Comparison of ENCODE assay signal across 1 cellular context in the genomic region with DNA sequence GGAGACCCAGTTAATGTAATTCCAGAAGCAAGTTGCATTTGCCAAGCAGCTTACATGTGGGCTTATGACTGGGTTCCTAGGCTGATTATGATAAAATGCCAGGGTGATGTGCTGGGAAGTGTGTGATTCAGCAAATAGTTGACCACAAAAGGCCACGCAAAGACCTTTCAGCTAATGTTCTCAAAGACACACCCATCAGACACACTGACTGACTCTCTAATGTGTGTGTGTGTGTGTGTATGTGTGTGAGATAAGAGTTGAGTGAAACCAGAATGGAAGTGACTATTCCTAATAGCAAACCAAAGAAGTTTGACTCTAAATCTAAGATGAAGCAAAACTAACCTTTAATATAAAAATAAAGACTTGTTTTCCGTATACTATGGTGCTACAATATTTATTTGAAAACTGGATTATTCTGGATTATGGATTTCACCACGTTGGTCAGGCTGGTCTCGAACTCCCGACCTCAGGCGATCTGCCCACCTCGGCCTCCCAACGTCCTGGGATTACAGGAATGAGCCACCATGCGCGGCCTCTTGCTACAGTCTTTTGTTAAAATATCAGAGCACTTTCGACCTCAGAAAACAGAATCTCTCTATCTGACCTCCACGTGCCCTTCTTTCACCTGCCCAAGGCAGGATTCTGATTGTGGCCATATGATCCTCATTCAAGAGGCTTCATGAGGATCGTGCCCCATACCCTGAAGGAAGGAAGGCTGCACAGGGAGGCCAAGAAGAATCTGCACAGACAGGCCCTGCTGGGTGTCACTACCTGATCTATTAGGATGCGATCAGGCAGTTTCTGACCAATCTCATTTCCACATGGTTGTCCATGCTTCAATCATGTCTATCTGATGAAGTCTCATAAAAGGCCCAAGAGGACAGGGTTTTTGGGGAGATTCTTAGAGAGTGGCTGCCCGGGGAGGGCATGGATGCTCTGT.
TF ChIP-seq lines count a peak whose summit lies in the region.

No MANE protein-coding gene starts in this region.

TF ChIP-seq in K562, 482 proteins besides CTCF, POLR2A, EP300 and RAD21 (continued from another document and continues in another):
- TF ChIP-seq, protein P1, sequence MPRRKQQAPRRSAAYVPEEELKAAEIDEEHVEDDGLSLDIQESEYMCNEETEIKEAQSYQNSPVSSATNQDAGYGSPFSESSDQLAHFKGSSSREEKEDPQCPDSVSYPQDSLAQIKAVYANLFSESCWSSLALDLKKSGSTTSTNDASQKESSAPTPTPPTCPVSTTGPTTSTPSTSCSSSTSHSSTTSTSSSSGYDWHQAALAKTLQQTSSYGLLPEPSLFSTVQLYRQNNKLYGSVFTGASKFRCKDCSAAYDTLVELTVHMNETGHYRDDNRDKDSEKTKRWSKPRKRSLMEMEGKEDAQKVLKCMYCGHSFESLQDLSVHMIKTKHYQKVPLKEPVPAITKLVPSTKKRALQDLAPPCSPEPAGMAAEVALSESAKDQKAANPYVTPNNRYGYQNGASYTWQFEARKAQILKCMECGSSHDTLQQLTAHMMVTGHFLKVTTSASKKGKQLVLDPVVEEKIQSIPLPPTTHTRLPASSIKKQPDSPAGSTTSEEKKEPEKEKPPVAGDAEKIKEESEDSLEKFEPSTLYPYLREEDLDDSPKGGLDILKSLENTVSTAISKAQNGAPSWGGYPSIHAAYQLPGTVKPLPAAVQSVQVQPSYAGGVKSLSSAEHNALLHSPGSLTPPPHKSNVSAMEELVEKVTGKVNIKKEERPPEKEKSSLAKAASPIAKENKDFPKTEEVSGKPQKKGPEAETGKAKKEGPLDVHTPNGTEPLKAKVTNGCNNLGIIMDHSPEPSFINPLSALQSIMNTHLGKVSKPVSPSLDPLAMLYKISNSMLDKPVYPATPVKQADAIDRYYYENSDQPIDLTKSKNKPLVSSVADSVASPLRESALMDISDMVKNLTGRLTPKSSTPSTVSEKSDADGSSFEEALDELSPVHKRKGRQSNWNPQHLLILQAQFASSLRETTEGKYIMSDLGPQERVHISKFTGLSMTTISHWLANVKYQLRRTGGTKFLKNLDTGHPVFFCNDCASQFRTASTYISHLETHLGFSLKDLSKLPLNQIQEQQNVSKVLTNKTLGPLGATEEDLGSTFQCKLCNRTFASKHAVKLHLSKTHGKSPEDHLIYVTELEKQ (CRISPR knock-in tag; IDR thresholded peaks at IDR 0.05) = no peak
- TF ChIP-seq, protein P2, sequence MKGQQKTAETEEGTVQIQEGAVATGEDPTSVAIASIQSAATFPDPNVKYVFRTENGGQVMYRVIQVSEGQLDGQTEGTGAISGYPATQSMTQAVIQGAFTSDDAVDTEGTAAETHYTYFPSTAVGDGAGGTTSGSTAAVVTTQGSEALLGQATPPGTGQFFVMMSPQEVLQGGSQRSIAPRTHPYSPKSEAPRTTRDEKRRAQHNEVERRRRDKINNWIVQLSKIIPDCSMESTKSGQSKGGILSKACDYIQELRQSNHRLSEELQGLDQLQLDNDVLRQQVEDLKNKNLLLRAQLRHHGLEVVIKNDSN (CRISPR knock-in tag; IDR thresholded peaks at IDR 0.05) = no peak
- TF ChIP-seq JUN (IDR thresholded peaks at IDR 0.05; ENCODE audit: borderline replicate concordance, low read depth, low read length) (peak; percentile 82; the same call in 1 of the 2 replicates), JUN (CRISPR knock-in tag; IDR thresholded peaks at IDR 0.05; ENCODE audit: borderline replicate concordance) (no peak), ZBTB33 (CRISPR knock-in tag; IDR thresholded peaks at IDR 0.05) (peak; percentile 44; the same call in 1 of the 2 replicates), FOXJ3 (CRISPR knock-in tag; IDR thresholded peaks at IDR 0.05) (no peak), PHTF2 (CRISPR knock-in tag; IDR thresholded peaks at IDR 0.05) (no peak), TEAD1 (CRISPR knock-in tag; IDR thresholded peaks at IDR 0.05) (peak; percentile 89 to 91), ZNF79 (CRISPR knock-in tag; IDR thresholded peaks at IDR 0.05; ENCODE audit: low read depth) (no peak), ARHGAP35 (IDR thresholded peaks at IDR 0.05; ENCODE audit: partially characterized antibody) (no peak), CCAR2 (IDR thresholded peaks at IDR 0.05; ENCODE audit: low read depth, low read length) (no peak), SLC30A9 (CRISPR knock-in tag; IDR thresholded peaks at IDR 0.05) (no peak), TCF7 (IDR thresholded peaks at IDR 0.05; ENCODE audit: borderline replicate concordance) (peak; percentile 83; the same call in 1 of the 2 replicates), SMAD4 (CRISPR knock-in tag; conservative IDR thresholded peaks at IDR 0.05) (peak; percentile 70; the same call in 1 of the 2 replicates), ZFPM2 (CRISPR knock-in tag; IDR thresholded peaks at IDR 0.05) (no peak), ZC3H8 (IDR thresholded peaks at IDR 0.05) (no peak), ZSCAN32 (CRISPR knock-in tag; IDR thresholded peaks at IDR 0.05) (no peak), ESRRA (IDR thresholded peaks at IDR 0.05; ENCODE audit: borderline replicate concordance, low read depth) (peak; percentile 94), NCOR1 (IDR thresholded peaks at IDR 0.05) (peak; percentile 93), RBM39 (optimal IDR thresholded peaks at IDR 0.05; ENCODE audit: low read depth, low read length) (no peak), TCF3 (CRISPR knock-in tag; IDR thresholded peaks at IDR 0.05) (peak; percentile 92), ZKSCAN1 (IDR thresholded peaks at IDR 0.05; ENCODE audit: low read depth, low read length) (0 out of 2 replicates have a peak, but pooled peaks have one; percentile 13), SREBF1 (IDR thresholded peaks at IDR 0.05; ENCODE audit: borderline replicate concordance, low read depth, low read length) (no peak), XRCC5 (IDR thresholded peaks at IDR 0.05; ENCODE audit: low read depth, low read length) (no peak), C11orf30 (IDR thresholded peaks at IDR 0.05; ENCODE audit: low read depth) (peak; percentile 98), CLOCK (CRISPR knock-in tag; IDR thresholded peaks at IDR 0.05; ENCODE audit: borderline replicate concordance) (no peak), LARP7 (IDR thresholded peaks at IDR 0.05) (no peak), MED1 (CRISPR knock-in tag; IDR thresholded peaks at IDR 0.05; ENCODE audit: borderline replicate concordance) (no peak), ZNF445 (CRISPR knock-in tag; IDR thresholded peaks at IDR 0.05; ENCODE audit: low read depth) (no peak), PTBP1 (IDR thresholded peaks at IDR 0.05; ENCODE audit: low read depth, low read length) (no peak), BMI1 (IDR thresholded peaks at IDR 0.05; ENCODE audit: low read length) (no peak), NEUROD1 (IDR thresholded peaks at IDR 0.05; ENCODE audit: borderline replicate concordance, low read depth, low read length, partially characterized antibody) (peak; percentile 75), ZNF695 (CRISPR knock-in tag; IDR thresholded peaks at IDR 0.05) (no peak), GATAD2A (IDR thresholded peaks at IDR 0.05) (no peak), TAF15 (IDR thresholded peaks at IDR 0.05; ENCODE audit: low read depth, low read length) (no peak), SIX5 (IDR thresholded peaks at IDR 0.05; ENCODE audit: borderline replicate concordance in 1 of 2, insufficient read depth in 1 of 2, low read depth in 1 of 2, low read length in 2 of 2) (no peak), CEBPG (CRISPR knock-in tag; IDR thresholded peaks at IDR 0.05) (peak; percentile 72; the same call in 1 of the 2 replicates), CEBPG (tag; conservative IDR thresholded peaks at IDR 0.05 in 1 of 2, IDR thresholded peaks at IDR 0.05 in 1 of 2) (peak; percentile 18 to 52; a peak in 1 of 4 replicates), ETV1 (tag; conservative IDR thresholded peaks at IDR 0.05; ENCODE audit: low read depth) (no peak), ZNF586 (CRISPR knock-in tag; conservative IDR thresholded peaks at IDR 0.05) (no peak), KDM2B (CRISPR knock-in tag; IDR thresholded peaks at IDR 0.05) (no peak), RBBP5 (IDR thresholded peaks at IDR 0.05; ENCODE audit: borderline replicate concordance, insufficient read depth, low read length, poor library complexity, severe bottlenecking) (no peak), TBP (optimal IDR thresholded peaks at IDR 0.05; ENCODE audit: low read depth, low read length) (no peak), MYNN (IDR thresholded peaks at IDR 0.05) (peak; percentile 94), MYNN (CRISPR knock-in tag; IDR thresholded peaks at IDR 0.05) (no peak), ZNF507 (tag; conservative IDR thresholded peaks at IDR 0.05) (no peak)
- TF ChIP-seq, protein P3, sequence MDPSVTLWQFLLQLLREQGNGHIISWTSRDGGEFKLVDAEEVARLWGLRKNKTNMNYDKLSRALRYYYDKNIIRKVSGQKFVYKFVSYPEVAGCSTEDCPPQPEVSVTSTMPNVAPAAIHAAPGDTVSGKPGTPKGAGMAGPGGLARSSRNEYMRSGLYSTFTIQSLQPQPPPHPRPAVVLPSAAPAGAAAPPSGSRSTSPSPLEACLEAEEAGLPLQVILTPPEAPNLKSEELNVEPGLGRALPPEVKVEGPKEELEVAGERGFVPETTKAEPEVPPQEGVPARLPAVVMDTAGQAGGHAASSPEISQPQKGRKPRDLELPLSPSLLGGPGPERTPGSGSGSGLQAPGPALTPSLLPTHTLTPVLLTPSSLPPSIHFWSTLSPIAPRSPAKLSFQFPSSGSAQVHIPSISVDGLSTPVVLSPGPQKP (CRISPR knock-in tag; IDR thresholded peaks at IDR 0.05) = no peak
- TF ChIP-seq, protein P4, sequence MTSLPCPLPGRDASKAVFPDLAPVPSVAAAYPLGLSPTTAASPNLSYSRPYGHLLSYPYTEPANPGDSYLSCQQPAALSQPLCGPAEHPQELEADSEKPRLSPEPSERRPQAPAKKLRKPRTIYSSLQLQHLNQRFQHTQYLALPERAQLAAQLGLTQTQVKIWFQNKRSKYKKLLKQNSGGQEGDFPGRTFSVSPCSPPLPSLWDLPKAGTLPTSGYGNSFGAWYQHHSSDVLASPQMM (CRISPR knock-in tag; IDR thresholded peaks at IDR 0.05) = no peak
- TF ChIP-seq, protein P5, sequence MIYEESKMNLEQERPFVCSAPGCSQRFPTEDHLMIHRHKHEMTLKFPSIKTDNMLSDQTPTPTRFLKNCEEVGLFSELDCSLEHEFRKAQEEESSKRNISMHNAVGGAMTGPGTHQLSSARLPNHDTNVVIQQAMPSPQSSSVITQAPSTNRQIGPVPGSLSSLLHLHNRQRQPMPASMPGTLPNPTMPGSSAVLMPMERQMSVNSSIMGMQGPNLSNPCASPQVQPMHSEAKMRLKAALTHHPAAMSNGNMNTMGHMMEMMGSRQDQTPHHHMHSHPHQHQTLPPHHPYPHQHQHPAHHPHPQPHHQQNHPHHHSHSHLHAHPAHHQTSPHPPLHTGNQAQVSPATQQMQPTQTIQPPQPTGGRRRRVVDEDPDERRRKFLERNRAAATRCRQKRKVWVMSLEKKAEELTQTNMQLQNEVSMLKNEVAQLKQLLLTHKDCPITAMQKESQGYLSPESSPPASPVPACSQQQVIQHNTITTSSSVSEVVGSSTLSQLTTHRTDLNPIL (CRISPR knock-in tag; IDR thresholded peaks at IDR 0.05) = no peak
- TF ChIP-seq, protein P6, sequence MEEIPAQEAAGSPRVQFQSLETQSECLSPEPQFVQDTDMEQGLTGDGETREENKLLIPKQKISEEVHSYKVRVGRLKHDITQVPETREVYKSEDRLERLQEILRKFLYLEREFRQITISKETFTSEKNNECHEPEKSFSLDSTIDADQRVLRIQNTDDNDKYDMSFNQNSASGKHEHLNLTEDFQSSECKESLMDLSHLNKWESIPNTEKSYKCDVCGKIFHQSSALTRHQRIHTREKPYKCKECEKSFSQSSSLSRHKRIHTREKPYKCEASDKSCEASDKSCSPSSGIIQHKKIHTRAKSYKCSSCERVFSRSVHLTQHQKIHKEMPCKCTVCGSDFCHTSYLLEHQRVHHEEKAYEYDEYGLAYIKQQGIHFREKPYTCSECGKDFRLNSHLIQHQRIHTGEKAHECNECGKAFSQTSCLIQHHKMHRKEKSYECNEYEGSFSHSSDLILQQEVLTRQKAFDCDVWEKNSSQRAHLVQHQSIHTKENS (CRISPR knock-in tag; IDR thresholded peaks at IDR 0.05) = no peak
- TF ChIP-seq, protein P7, sequence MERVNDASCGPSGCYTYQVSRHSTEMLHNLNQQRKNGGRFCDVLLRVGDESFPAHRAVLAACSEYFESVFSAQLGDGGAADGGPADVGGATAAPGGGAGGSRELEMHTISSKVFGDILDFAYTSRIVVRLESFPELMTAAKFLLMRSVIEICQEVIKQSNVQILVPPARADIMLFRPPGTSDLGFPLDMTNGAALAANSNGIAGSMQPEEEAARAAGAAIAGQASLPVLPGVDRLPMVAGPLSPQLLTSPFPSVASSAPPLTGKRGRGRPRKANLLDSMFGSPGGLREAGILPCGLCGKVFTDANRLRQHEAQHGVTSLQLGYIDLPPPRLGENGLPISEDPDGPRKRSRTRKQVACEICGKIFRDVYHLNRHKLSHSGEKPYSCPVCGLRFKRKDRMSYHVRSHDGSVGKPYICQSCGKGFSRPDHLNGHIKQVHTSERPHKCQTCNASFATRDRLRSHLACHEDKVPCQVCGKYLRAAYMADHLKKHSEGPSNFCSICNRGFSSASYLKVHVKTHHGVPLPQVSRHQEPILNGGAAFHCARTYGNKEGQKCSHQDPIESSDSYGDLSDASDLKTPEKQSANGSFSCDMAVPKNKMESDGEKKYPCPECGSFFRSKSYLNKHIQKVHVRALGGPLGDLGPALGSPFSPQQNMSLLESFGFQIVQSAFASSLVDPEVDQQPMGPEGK (CRISPR knock-in tag; IDR thresholded peaks at IDR 0.05; ENCODE audit: borderline replicate concordance) = no peak
